Comparison of ENCODE assay signal across 16 cellular contexts in genomic region chr17:50472768-50473167, GRCh38. TPM values are rescaled to one million over a fixed set of nuclear protein-coding genes. Genes with fewer than 3 reads are reported as not detected.
DNase-seq lines count a peak whose midpoint lies in the region; FAIRE-seq and TF ChIP-seq lines count a peak whose summit lies in the region.
"Not testable (repeated sequence)": the region's sequence is repeated elsewhere in the genome, so short reads cannot be mapped to it uniquely, and the experiment has no call there.
"Had no signal": no experiment of that assay in that cellular context is flagged by ENCODE, and none has a peak within 500 bp of the region (broad histone marks: within the 10 kb centered on the region; RNA-seq: fewer than 3 reads in every experiment).

No MANE protein-coding gene starts in this region.

- H2BK5ac ChIP-seq in mesenchymal stem cell (ENCODE audit: low read depth, low read length, poor library complexity, severe bottlenecking); trophoblast cell (ENCODE audit: low read depth, low read length, poor library complexity): not testable (repeated sequence)

- not testable (repeated sequence) for H3K9me3 Mint-ChIP-seq in Caco-2 (ENCODE audit: unreplicated experiment)

- not testable (repeated sequence) for H2BK12ac ChIP-seq in mesenchymal stem cell (ENCODE audit: low read length in 2 of 2); trophoblast cell (ENCODE audit: low read length)

- WGBS in mesenchymal stem cell: 87% methylated on average over 12 of the region's 13 CpGs
- WGBS in trophoblast cell (ENCODE audit: extremely low coverage, insufficient coverage, insufficient read length): no CpG with 5 or more reads among the region's 13 CpGs

- not testable (repeated sequence) for H3K4me2 ChIP-seq in mesenchymal stem cell (ENCODE audit: low read length, poor library complexity, severe bottlenecking); trophoblast cell (ENCODE audit: low read length)

- not testable (repeated sequence) for H3K79me2 ChIP-seq in trophoblast cell (ENCODE audit: control insufficient read depth, insufficient read depth, low read length, poor library complexity)

- not testable (repeated sequence) for H2BK15ac ChIP-seq in mesenchymal stem cell (ENCODE audit: low read depth, poor library complexity, severe bottlenecking)

- H2AFZ ChIP-seq in mesenchymal stem cell (ENCODE audit: low read depth, low read length); trophoblast cell (ENCODE audit: insufficient read depth, low read length, poor library complexity): not testable (repeated sequence)

- H3K4me3 ChIP-seq in Caco-2 (ENCODE audit: low read depth, low read length); fibroblast of villous mesenchyme (ENCODE audit: low read depth, low read length); mesenchymal stem cell (ENCODE audit: insufficient read depth in 1 of 2, low read depth in 1 of 2, low read length in 2 of 2); trophoblast cell (ENCODE audit: low read depth, low read length): not testable (repeated sequence)

- not testable (repeated sequence) for H3K27me3 ChIP-seq in Caco-2 (replicated peaks; ENCODE audit: control insufficient read depth, insufficient read depth, low read length); trophoblast cell (ENCODE audit: insufficient read depth, low read length)
- peaks cover 26 to 29% of the 10 kb centered on the region in 2 experiments for H3K27me3 ChIP-seq in mesenchymal stem cell (ENCODE audit: control insufficient read depth in 1 of 2, insufficient read depth in 1 of 2, low read length in 2 of 2)

- peaks cover 14% of the 10 kb centered on the region for H3K4me1 Mint-ChIP-seq in Caco-2 (ENCODE audit: low read depth, unreplicated experiment)

- H3K27me3 Mint-ChIP-seq in Caco-2 (ENCODE audit: insufficient read depth, unreplicated experiment): not testable (repeated sequence)

- peak; percentile 9 to 49 for TF ChIP-seq CTCF in Caco-2 (IDR thresholded peaks at IDR 0.05; ENCODE audit: insufficient read depth in 1 of 2, low read depth in 1 of 2, low read length in 1 of 2, severe bottlenecking in 1 of 2, unreplicated experiment in 1 of 2)
- TF ChIP-seq CTCF in fibroblast of villous mesenchyme (IDR thresholded peaks at IDR 0.05; ENCODE audit: insufficient read depth, low read depth, low read length): peak; percentile 47

- peak; percentile 77 for FAIRE-seq in TTC549 (lab: Jason Lieb, UNC)
- not testable (repeated sequence) for FAIRE-seq in urothelium cell line (lab: Jason Lieb, UNC)

- H3K4me1 ChIP-seq in Caco-2; trophoblast cell (ENCODE audit: control insufficient read depth in 1 of 2, insufficient read depth in 2 of 2, low read length in 2 of 2): not testable (repeated sequence)
- peaks cover 17% of the 10 kb centered on the region for H3K4me1 ChIP-seq in mesenchymal stem cell (ENCODE audit: control insufficient read depth, insufficient read depth, low read depth, low read length)

- H2BK120ac ChIP-seq in mesenchymal stem cell (ENCODE audit: low read depth, low read length); trophoblast cell (ENCODE audit: insufficient read depth, low read length, poor library complexity): not testable (repeated sequence)

- H3K9me3 ChIP-seq in Caco-2; mesenchymal stem cell (ENCODE audit: control insufficient read depth, low read length): not testable (repeated sequence)
- H3K9me3 ChIP-seq in trophoblast cell (ENCODE audit: insufficient read depth, low read depth, low read length): peaks cover 11% of the 10 kb centered on the region

- not testable (repeated sequence) for H3K36me3 ChIP-seq in Caco-2 (ENCODE audit: control insufficient read depth, insufficient read depth, low read length)
- H3K36me3 ChIP-seq in mesenchymal stem cell (ENCODE audit: control insufficient read depth in 1 of 2, insufficient read depth in 2 of 2, low read depth in 1 of 2, low read length in 2 of 2): peaks cover 8 to 36% of the 10 kb centered on the region in 2 experiments
- H3K36me3 ChIP-seq in trophoblast cell (ENCODE audit: control insufficient read depth in 1 of 2, insufficient read depth in 2 of 2, low read length in 2 of 2): peaks cover 35 to 36% of the 10 kb centered on the region in 2 experiments

- not testable (repeated sequence) for H4K8ac ChIP-seq in mesenchymal stem cell (ENCODE audit: low read length); trophoblast cell (ENCODE audit: low read depth, low read length)

- CTCF ChIA-PET in Caco-2 (lab: Charles Lee): interaction anchor here (0.6 to 2.1 kb wide), 6 partner anchors 27 to 153 kb away, joined by 3 to 9 read pairs (median 4); partner anchors contain the start of gene LRRC59

- not testable (repeated sequence) for H3K9ac ChIP-seq in mesenchymal stem cell (ENCODE audit: low read length); trophoblast cell (ENCODE audit: low read length)

- H3K27ac ChIP-seq in mesenchymal stem cell (ENCODE audit: low read length, poor library complexity, severe bottlenecking); trophoblast cell (ENCODE audit: low read depth, low read length): not testable (repeated sequence)

- not testable (repeated sequence) for DNase-seq in Caco-2
- DNase-seq in HT1080 (ENCODE audit: low read depth) (peak; percentile 49), cerebellar cortex (ENCODE audit: low spot score) (peak; percentile 59), fibroblast of villous mesenchyme (ENCODE audit: low read depth) (peak; percentile 22), mesenchymal stem cell (peak; percentile 19), trophoblast cell (peak; percentile 18 to 67), urothelium cell line (ENCODE audit: low spot score) (peak; percentile 35)

- not testable (repeated sequence) for H4K12ac ChIP-seq in trophoblast cell (ENCODE audit: low read depth, low read length)

- not testable (repeated sequence) for H3K79me1 ChIP-seq in mesenchymal stem cell (replicated peaks; ENCODE audit: low read length, poor library complexity, severe bottlenecking); trophoblast cell (ENCODE audit: low read length)

- BruUV-seq in Caco-2 (replicated peaks; lab: Mats Ljungman, UMichigan): not testable (repeated sequence)

- not testable (repeated sequence) for H3K36me3 Mint-ChIP-seq in Caco-2 (ENCODE audit: insufficient read depth, unreplicated experiment)

- not testable (repeated sequence) for H3K18ac ChIP-seq in mesenchymal stem cell (ENCODE audit: low read depth in 1 of 2, low read length in 2 of 2); trophoblast cell (ENCODE audit: low read length)

- intact Hi-C loops in Caco-2 (cut with micrococcal nuclease; ENCODE audit: unreplicated experiment): not testable (repeated sequence)

- H4K91ac ChIP-seq in mesenchymal stem cell (ENCODE audit: low read length); trophoblast cell (ENCODE audit: low read depth, low read length): not testable (repeated sequence)

- not testable (repeated sequence) for H3K4ac ChIP-seq in mesenchymal stem cell (ENCODE audit: low read depth in 1 of 2, low read length in 2 of 2); trophoblast cell (ENCODE audit: low read depth, low read length)

- not testable (repeated sequence) for H3K23ac ChIP-seq in mesenchymal stem cell (ENCODE audit: low read length in 2 of 2); trophoblast cell (ENCODE audit: low read length)

- POLR2A ChIA-PET in Caco-2 (lab: Charles Lee): interaction anchor here (1.4 kb wide), 1 partner anchor 76 kb away, joined by 5 read pairs; the partner anchor contains the start of gene LRRC59

- not testable (repeated sequence) for H2AK5ac ChIP-seq in mesenchymal stem cell (ENCODE audit: low read length, severe bottlenecking); trophoblast cell (ENCODE audit: low read length)

- H3K27ac Mint-ChIP-seq in Caco-2 (ENCODE audit: unreplicated experiment): not testable (repeated sequence)

- H3K14ac ChIP-seq in mesenchymal stem cell (ENCODE audit: low read length in 2 of 2); trophoblast cell (ENCODE audit: low read length): not testable (repeated sequence)

- H3K4me3 Mint-ChIP-seq in Caco-2 (ENCODE audit: unreplicated experiment): not testable (repeated sequence)

RNA-seq across cellular contexts. Expression of gene CHAD, which starts 4.1 kb away (rescaled TPM):
- total RNA-seq in Caco-2 (2022) (not detected in 2 replicates), fibroblast of villous mesenchyme (not detected in 2 replicates)
- not detected in 2 replicates for total RNA-seq in HT1080 (2014; rRNA removed; shearing (Covaris generic))
- not detected in 2 replicates for polyA plus RNA-seq in HT1080 (2015; cell fraction: cytosol; rRNA removed)
- polyA plus RNA-seq in HT1080 (2015; cell fraction: nucleus; rRNA removed): not detected in 2 replicates
- not detected for polyA plus RNA-seq in mesenchymal stem cell (2013, experiment 1 of 2)
- not detected for polyA plus RNA-seq in mesenchymal stem cell (2013, experiment 2 of 2)
- polyA plus RNA-seq in trophoblast cell (2013): not detected in 2 replicates
- total RNA-seq: CD8-positive, alpha-beta T cell; cerebellum; occipital lobe; sciatic nerve; SJCRH30; T-helper 1 cell treated with Interleukin-12 subunit alpha and Interleukin-12 subunit beta and Interleukin-4 antibody, amounts not matched to agents 30 ng/mL and 1 ng/mL, for 36 hours; ureter had no signal

RNA-seq across cellular contexts. Expression of gene RSAD1, which starts 5.9 kb away (rescaled TPM):
- total RNA-seq in Caco-2 (2022) (85.3 and 93.9 TPM in 2 replicates), fibroblast of villous mesenchyme (16.8 and 25.4 TPM in 2 replicates)
- 28.8 and 30.4 TPM in 2 replicates for total RNA-seq in HT1080 (2014; rRNA removed; shearing (Covaris generic))
- polyA plus RNA-seq in HT1080 (2015; cell fraction: cytosol; rRNA removed): 25.4 and 25.8 TPM in 2 replicates
- 66.9 and 77.4 TPM in 2 replicates for polyA plus RNA-seq in HT1080 (2015; cell fraction: nucleus; rRNA removed)
- 9.6 TPM for polyA plus RNA-seq in mesenchymal stem cell (2013, experiment 1 of 2)
- 9.3 TPM for polyA plus RNA-seq in mesenchymal stem cell (2013, experiment 2 of 2)
- 7.2 and 7.7 TPM in 2 replicates for polyA plus RNA-seq in trophoblast cell (2013)

RNA-seq across cellular contexts. Expression of gene MYCBPAP, which starts 35.5 kb away (rescaled TPM):
- total RNA-seq in Caco-2 (2022): 1.3 and 2.7 TPM in 2 replicates
- not detected in 2 replicates for total RNA-seq in HT1080 (2014; rRNA removed; shearing (Covaris generic))
- not detected in 2 replicates for polyA plus RNA-seq in HT1080 (2015; cell fraction: cytosol; rRNA removed)
- not detected in 2 replicates for polyA plus RNA-seq in HT1080 (2015; cell fraction: nucleus; rRNA removed)
- 0.64 and 0.86 TPM in 2 replicates for total RNA-seq in fibroblast of villous mesenchyme
- polyA plus RNA-seq in mesenchymal stem cell (2013, experiment 1 of 2): 0.23 TPM
- polyA plus RNA-seq in mesenchymal stem cell (2013, experiment 2 of 2): 0.03 TPM
- 0.08 and 0.18 TPM in 2 replicates for polyA plus RNA-seq in trophoblast cell (2013)
- total RNA-seq: SJCRH30 had no signal
- polyA plus RNA-seq: liver had no signal

RNA-seq across cellular contexts. Expression of gene ACSF2, which starts 46.8 kb away (rescaled TPM):
- total RNA-seq in Caco-2 (2022): 135 and 161 TPM in 2 replicates
- total RNA-seq in HT1080 (2014; rRNA removed; shearing (Covaris generic)): 9.6 and 11.1 TPM in 2 replicates
- 1.1 and 1.5 TPM in 2 replicates for polyA plus RNA-seq in HT1080 (2015; cell fraction: cytosol; rRNA removed)
- 14.0 and 18.1 TPM in 2 replicates for polyA plus RNA-seq in HT1080 (2015; cell fraction: nucleus; rRNA removed)
- 18.1 and 20.3 TPM in 2 replicates for total RNA-seq in fibroblast of villous mesenchyme
- 34.3 TPM for polyA plus RNA-seq in mesenchymal stem cell (2013, experiment 1 of 2)
- 31.7 TPM for polyA plus RNA-seq in mesenchymal stem cell (2013, experiment 2 of 2)
- 70.4 and 74.8 TPM in 2 replicates for polyA plus RNA-seq in trophoblast cell (2013)

RNA-seq across cellular contexts. Expression of gene EPN3, which starts 59.8 kb away (rescaled TPM):
- 49.4 and 53.2 TPM in 2 replicates for total RNA-seq in Caco-2 (2022)
- total RNA-seq in HT1080 (2014; rRNA removed; shearing (Covaris generic)): not detected in 2 replicates
- 0.72 TPM in 1 of 2 replicates, not detected in the other for polyA plus RNA-seq in HT1080 (2015; cell fraction: cytosol; rRNA removed)
- 0.26 TPM in 1 of 2 replicates, not detected in the other for polyA plus RNA-seq in HT1080 (2015; cell fraction: nucleus; rRNA removed)
- under 0.01 TPM in 1 of 2 replicates, not detected in the other for total RNA-seq in fibroblast of villous mesenchyme
- 0.01 TPM for polyA plus RNA-seq in mesenchymal stem cell (2013, experiment 1 of 2)
- not detected for polyA plus RNA-seq in mesenchymal stem cell (2013, experiment 2 of 2)
- polyA plus RNA-seq in trophoblast cell (2013): 14.5 and 16.1 TPM in 2 replicates
- total RNA-seq: CD8-positive, alpha-beta T cell; SJCRH30 had no signal
